2 cellular contexts compared by ENCODE assay signal in genomic region chr6:31881136-31881859, GRCh38.
TF ChIP-seq lines count a peak whose summit lies in the region.

No MANE protein-coding gene starts in this region.

TF ChIP-seq in HEK293, 187 proteins besides CTCF, POLR2A, EP300 and RAD21:
- TF ChIP-seq HOXD13 (CRISPR knock-in tag; IDR thresholded peaks at IDR 0.05; ENCODE audit: borderline replicate concordance) (no peak), ZNF777 (tag by site-specific recombination; IDR thresholded peaks at IDR 0.05; ENCODE audit: borderline replicate concordance) (no peak), ZSCAN30 (tag by site-specific recombination; IDR thresholded peaks at IDR 0.05) (no peak), ZNF350 (tag by site-specific recombination; IDR thresholded peaks at IDR 0.05) (no peak), ELK4 (IDR thresholded peaks at IDR 0.05; ENCODE audit: borderline replicate concordance, low read depth, low read length) (no peak), ZNF707 (tag by site-specific recombination; IDR thresholded peaks at IDR 0.05) (no peak), ZBTB7A (tag by site-specific recombination; IDR thresholded peaks at IDR 0.05; ENCODE audit: low read depth) (no peak), TCF7L2 (IDR thresholded peaks at IDR 0.05; ENCODE audit: borderline replicate concordance, low read depth, low read length) (no peak), ZFHX2 (tag by site-specific recombination; conservative IDR thresholded peaks at IDR 0.05) (0 out of 2 replicates have a peak, but pooled peaks have one; percentile 10), ZNF132 (tag by site-specific recombination; IDR thresholded peaks at IDR 0.05; ENCODE audit: borderline replicate concordance) (no peak), PRDM1 (tag by site-specific recombination; IDR thresholded peaks at IDR 0.05) (no peak), ZNF138 (tag by site-specific recombination; IDR thresholded peaks at IDR 0.05; ENCODE audit: borderline replicate concordance) (no peak), GLIS2 (tag by site-specific recombination; IDR thresholded peaks at IDR 0.05) (no peak), ZNF302 (tag by site-specific recombination; IDR thresholded peaks at IDR 0.05; ENCODE audit: low read depth) (no peak), PRDM4 (tag by site-specific recombination; IDR thresholded peaks at IDR 0.05) (no peak), HOXC10 (CRISPR knock-in tag; IDR thresholded peaks at IDR 0.05) (no peak), ZNF600 (tag by site-specific recombination; IDR thresholded peaks at IDR 0.05) (peak; percentile 47; the same call in 1 of the 2 replicates), ZNF596 (tag by site-specific recombination; IDR thresholded peaks at IDR 0.05) (no peak), ZNF18 (tag by site-specific recombination; IDR thresholded peaks at IDR 0.05) (no peak), SALL2 (tag by site-specific recombination; IDR thresholded peaks at IDR 0.05; ENCODE audit: borderline replicate concordance) (no peak), HOXA7 (CRISPR knock-in tag; IDR thresholded peaks at IDR 0.05; ENCODE audit: borderline replicate concordance) (no peak), ZFP37 (tag by site-specific recombination; IDR thresholded peaks at IDR 0.05) (no peak), ZSCAN5A (tag by site-specific recombination; IDR thresholded peaks at IDR 0.05) (no peak), BCL6B (tag by site-specific recombination; IDR thresholded peaks at IDR 0.05) (no peak), EGR2 (tag by site-specific recombination; IDR thresholded peaks at IDR 0.05; ENCODE audit: low read depth) (peak; percentile 26; the same call in 1 of the 2 replicates)

TF ChIP-seq in K562, 482 proteins besides CTCF, POLR2A, EP300 and RAD21:
- 0 out of 2 replicates have a peak, but pooled peaks have one; percentile 15 for TF ChIP-seq BCOR (IDR thresholded peaks at IDR 0.05)
- TF ChIP-seq NR2C1 (IDR thresholded peaks at IDR 0.05) = no peak
- TF ChIP-seq NR2C1 (tag; IDR thresholded peaks at IDR 0.05) = no peak
